ENCODE assay signal across 1 cellular context in the genomic region with DNA sequence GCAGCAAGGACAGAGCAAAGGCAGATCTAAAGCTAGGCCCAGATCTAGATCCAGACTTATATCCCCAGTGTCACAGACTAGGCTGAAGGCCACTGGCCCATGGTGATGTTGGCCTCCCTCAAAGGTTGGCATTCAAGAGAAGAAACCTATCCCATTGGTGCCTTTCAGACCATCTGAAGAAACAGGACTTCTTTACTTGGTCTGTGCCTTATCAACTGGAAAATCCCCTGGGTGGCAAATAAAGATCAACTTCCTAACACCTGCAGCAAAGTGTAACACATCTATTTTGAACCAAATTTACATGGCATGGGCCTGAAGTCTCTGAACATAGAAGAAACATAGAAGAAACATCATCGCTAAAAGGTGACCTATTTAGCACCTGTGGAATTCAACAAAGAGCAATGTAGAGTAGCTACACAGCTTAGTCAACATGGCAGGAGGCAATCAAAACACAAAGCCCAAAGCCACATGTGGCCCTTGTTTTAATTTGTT.
TF ChIP-seq lines count a peak whose summit lies in the region.

No MANE protein-coding gene starts in this region.

TF ChIP-seq in GM23338, 12 proteins besides CTCF, POLR2A, EP300 and RAD21:
- TF ChIP-seq STAT1 (IDR thresholded peaks at IDR 0.05; ENCODE audit: unreplicated experiment) (no peak), ZNF114 (CRISPR knock-in tag; IDR thresholded peaks at IDR 0.05) (no peak), JUNB (IDR thresholded peaks at IDR 0.05; ENCODE audit: unreplicated experiment) (no peak), NANOG (IDR thresholded peaks at IDR 0.05; ENCODE audit: borderline replicate concordance) (no peak), ZNF331 (CRISPR knock-in tag; IDR thresholded peaks at IDR 0.05; ENCODE audit: low read depth) (no peak), POLR2AphosphoS5 (IDR thresholded peaks at IDR 0.05; ENCODE audit: low read depth) (no peak), EZH2 (IDR thresholded peaks at IDR 0.05; ENCODE audit: low read depth, unreplicated experiment) (no peak), EZH2phosphoT487 (IDR thresholded peaks at IDR 0.05; ENCODE audit: unreplicated experiment) (no peak), CREB1 (CRISPR knock-in tag; IDR thresholded peaks at IDR 0.05; ENCODE audit: low read depth) (no peak)
- TF ChIP-seq, protein P1, sequence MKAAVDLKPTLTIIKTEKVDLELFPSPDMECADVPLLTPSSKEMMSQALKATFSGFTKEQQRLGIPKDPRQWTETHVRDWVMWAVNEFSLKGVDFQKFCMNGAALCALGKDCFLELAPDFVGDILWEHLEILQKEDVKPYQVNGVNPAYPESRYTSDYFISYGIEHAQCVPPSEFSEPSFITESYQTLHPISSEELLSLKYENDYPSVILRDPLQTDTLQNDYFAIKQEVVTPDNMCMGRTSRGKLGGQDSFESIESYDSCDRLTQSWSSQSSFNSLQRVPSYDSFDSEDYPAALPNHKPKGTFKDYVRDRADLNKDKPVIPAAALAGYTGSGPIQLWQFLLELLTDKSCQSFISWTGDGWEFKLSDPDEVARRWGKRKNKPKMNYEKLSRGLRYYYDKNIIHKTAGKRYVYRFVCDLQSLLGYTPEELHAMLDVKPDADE (IDR thresholded peaks at IDR 0.05), result no peak
- TF ChIP-seq, protein P2, sequence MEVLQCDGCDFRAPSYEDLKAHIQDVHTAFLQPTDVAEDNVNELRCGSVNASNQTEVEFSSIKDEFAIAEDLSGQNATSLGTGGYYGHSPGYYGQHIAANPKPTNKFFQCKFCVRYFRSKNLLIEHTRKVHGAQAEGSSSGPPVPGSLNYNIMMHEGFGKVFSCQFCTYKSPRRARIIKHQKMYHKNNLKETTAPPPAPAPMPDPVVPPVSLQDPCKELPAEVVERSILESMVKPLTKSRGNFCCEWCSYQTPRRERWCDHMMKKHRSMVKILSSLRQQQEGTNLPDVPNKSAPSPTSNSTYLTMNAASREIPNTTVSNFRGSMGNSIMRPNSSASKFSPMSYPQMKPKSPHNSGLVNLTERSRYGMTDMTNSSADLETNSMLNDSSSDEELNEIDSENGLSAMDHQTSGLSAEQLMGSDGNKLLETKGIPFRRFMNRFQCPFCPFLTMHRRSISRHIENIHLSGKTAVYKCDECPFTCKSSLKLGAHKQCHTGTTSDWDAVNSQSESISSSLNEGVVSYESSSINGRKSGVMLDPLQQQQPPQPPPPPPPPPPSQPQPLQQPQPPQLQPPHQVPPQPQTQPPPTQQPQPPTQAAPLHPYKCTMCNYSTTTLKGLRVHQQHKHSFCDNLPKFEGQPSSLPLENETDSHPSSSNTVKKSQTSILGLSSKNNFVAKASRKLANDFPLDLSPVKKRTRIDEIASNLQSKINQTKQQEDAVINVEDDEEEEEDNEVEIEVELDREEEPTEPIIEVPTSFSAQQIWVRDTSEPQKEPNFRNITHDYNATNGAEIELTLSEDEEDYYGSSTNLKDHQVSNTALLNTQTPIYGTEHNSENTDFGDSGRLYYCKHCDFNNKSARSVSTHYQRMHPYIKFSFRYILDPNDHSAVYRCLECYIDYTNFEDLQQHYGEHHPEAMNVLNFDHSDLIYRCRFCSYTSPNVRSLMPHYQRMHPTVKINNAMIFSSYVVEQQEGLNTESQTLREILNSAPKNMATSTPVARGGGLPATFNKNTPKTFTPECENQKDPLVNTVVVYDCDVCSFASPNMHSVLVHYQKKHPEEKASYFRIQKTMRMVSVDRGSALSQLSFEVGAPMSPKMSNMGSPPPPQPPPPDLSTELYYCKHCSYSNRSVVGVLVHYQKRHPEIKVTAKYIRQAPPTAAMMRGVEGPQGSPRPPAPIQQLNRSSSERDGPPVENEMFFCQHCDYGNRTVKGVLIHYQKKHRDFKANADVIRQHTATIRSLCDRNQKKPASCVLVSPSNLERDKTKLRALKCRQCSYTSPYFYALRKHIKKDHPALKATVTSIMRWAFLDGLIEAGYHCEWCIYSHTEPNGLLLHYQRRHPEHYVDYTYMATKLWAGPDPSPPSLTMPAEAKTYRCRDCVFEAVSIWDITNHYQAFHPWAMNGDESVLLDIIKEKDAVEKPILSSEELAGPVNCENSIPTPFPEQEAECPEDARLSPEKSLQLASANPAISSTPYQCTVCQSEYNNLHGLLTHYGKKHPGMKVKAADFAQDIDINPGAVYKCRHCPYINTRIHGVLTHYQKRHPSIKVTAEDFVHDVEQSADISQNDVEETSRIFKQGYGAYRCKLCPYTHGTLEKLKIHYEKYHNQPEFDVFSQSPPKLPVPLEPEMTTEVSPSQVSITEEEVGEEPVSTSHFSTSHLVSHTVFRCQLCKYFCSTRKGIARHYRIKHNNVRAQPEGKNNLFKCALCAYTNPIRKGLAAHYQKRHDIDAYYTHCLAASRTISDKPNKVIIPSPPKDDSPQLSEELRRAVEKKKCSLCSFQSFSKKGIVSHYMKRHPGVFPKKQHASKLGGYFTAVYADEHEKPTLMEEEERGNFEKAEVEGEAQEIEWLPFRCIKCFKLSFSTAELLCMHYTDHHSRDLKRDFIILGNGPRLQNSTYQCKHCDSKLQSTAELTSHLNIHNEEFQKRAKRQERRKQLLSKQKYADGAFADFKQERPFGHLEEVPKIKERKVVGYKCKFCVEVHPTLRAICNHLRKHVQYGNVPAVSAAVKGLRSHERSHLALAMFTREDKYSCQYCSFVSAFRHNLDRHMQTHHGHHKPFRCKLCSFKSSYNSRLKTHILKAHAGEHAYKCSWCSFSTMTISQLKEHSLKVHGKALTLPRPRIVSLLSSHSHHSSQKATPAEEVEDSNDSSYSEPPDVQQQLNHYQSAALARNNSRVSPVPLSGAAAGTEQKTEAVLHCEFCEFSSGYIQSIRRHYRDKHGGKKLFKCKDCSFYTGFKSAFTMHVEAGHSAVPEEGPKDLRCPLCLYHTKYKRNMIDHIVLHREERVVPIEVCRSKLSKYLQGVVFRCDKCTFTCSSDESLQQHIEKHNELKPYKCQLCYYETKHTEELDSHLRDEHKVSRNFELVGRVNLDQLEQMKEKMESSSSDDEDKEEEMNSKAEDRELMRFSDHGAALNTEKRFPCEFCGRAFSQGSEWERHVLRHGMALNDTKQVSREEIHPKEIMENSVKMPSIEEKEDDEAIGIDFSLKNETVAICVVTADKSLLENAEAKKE (CRISPR knock-in tag; IDR thresholded peaks at IDR 0.05), result no peak
- TF ChIP-seq, protein P3, sequence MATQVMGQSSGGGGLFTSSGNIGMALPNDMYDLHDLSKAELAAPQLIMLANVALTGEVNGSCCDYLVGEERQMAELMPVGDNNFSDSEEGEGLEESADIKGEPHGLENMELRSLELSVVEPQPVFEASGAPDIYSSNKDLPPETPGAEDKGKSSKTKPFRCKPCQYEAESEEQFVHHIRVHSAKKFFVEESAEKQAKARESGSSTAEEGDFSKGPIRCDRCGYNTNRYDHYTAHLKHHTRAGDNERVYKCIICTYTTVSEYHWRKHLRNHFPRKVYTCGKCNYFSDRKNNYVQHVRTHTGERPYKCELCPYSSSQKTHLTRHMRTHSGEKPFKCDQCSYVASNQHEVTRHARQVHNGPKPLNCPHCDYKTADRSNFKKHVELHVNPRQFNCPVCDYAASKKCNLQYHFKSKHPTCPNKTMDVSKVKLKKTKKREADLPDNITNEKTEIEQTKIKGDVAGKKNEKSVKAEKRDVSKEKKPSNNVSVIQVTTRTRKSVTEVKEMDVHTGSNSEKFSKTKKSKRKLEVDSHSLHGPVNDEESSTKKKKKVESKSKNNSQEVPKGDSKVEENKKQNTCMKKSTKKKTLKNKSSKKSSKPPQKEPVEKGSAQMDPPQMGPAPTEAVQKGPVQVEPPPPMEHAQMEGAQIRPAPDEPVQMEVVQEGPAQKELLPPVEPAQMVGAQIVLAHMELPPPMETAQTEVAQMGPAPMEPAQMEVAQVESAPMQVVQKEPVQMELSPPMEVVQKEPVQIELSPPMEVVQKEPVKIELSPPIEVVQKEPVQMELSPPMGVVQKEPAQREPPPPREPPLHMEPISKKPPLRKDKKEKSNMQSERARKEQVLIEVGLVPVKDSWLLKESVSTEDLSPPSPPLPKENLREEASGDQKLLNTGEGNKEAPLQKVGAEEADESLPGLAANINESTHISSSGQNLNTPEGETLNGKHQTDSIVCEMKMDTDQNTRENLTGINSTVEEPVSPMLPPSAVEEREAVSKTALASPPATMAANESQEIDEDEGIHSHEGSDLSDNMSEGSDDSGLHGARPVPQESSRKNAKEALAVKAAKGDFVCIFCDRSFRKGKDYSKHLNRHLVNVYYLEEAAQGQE (IDR thresholded peaks at IDR 0.05; ENCODE audit: unreplicated experiment), result no peak
TF ChIP-seq in GM23338: peak in this region for 0.
